11 cellular contexts compared by ENCODE assay signal in the genomic region with DNA sequence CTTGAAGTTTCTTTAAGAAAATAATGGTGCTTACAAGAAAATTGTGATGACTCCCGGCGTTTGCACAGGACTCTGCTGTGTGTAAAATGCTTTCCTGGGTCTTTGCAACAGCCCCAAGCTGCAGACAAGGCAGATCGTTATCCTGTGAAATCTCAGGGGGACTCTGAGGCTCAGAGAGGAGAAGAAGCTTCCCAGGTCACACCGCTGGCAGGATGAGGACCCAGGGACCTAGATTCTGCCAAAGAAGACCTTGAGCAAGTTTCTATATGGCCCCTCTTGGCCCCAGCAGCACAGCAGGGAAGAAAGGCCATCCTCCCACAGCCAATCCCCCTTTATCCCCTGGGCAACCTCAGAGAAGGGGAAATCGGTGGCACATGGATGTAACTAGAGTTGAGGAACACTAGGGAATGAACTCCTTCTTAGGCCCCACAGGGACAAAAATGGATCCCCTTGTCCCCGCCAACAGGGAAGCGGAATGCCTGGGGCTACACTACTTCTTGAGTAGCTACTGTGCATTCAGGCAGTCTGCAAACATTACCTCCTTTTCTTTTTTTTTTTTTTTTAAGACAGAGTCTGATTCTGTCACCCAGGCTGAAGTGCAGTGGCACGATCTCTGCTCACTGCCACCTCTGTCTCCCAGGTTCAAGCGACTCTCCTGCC.
DNase-seq lines count a peak whose midpoint lies in the region; ATAC-seq and TF ChIP-seq lines count a peak whose summit lies in the region.
"Had no signal": no experiment of that assay in that cellular context is flagged by ENCODE, and none has a peak within 500 bp of the region (broad histone marks: within the 10 kb centered on the region; RNA-seq: fewer than 3 reads in every experiment).

No MANE protein-coding gene starts in this region.

- peaks cover 3% of the 10 kb centered on the region for H3K9me3 Mint-ChIP-seq in activated naive CD4-positive, alpha-beta T cell treated with anti-CD3 and anti-CD28 coated beads, Interleukin-2, amount 10 ng/mL, durations not matched to agents 7 days and 5 days
- H3K9me3 Mint-ChIP-seq in endodermal cell: peaks cover 2% of the 10 kb centered on the region
- H3K9me3 Mint-ChIP-seq: activated T-helper 1 cell treated with anti-CD3 and anti-CD28 coated beads, Interleukin-12 subunit alpha, Interleukin-12 subunit beta, Interleukin-2, Interleukin-4 antibody, amounts not matched to agents 30 ng/mL and 10 ng/mL and 1 ng/mL, durations not matched to agents 14 hours and 24 hours and 36 hours had no signal

- TF ChIP-seq CTCF in endodermal cell (conservative IDR thresholded peaks at IDR 0.05): no peak
- TF ChIP-seq CTCF in osteoblast (IDR thresholded peaks at IDR 0.05; ENCODE audit: extremely low read depth, low read depth, low read length): no peak
- no peak for TF ChIP-seq CTCF in thyroid gland (IDR thresholded peaks at IDR 0.05)

- no peak overlapping the region for H3K9ac ChIP-seq in endodermal cell (ENCODE audit: extremely low read depth, low read length, poor library complexity, severe bottlenecking)

- 82 to 87% methylated on average over 8 to 9 of the region's 9 CpGs for WGBS in endodermal cell (ENCODE audit: insufficient coverage in 1 of 2, insufficient read length in 1 of 2), 2 experiments
- 76 to 77% methylated on average over 9 of the region's 9 CpGs for WGBS in thyroid gland, 2 donors

- no peaks in the 10 kb centered on the region for H3K27me3 ChIP-seq in endodermal cell (ENCODE audit: control insufficient read depth, insufficient read depth, low read length, poor library complexity, severe bottlenecking)
- no peaks in the 10 kb centered on the region for H3K27me3 ChIP-seq in osteoblast (ENCODE audit: insufficient read depth, low read length)
- no peaks in the 10 kb centered on the region for H3K27me3 ChIP-seq in thyroid gland

- CTCF ChIA-PET in activated naive CD4-positive, alpha-beta T cell treated with anti-CD3 and anti-CD28 coated beads, Interleukin-2, amount 10 ng/mL, durations not matched to agents 7 days and 5 days (lab: Charles Lee): interaction anchor here (0.7 kb wide), 1 partner anchor 11 kb away, joined by 3 read pairs; no protein-coding TSS in a partner anchor

- peak overlapping the region; percentile 60 for H3K4me2 ChIP-seq in osteoblast (ENCODE audit: insufficient read depth, low read length)

- TF ChIP-seq POLR2A in thyroid gland (IDR thresholded peaks at IDR 0.05): no peak

- H3K9me3 ChIP-seq in endodermal cell (ENCODE audit: control insufficient read depth, low read length) (no peaks in the 10 kb centered on the region), osteoblast (ENCODE audit: low read depth, low read length) (no peaks in the 10 kb centered on the region), thyroid gland (no peaks in the 10 kb centered on the region)

- H3K4me3 ChIP-seq in endodermal cell (ENCODE audit: low read length) (no peak overlapping the region), osteoblast (ENCODE audit: insufficient read depth, low read length) (no peak overlapping the region), thyroid gland (replicated peaks in 1 of 3) (no peak overlapping the region)

- H3K36me3 ChIP-seq in endodermal cell (ENCODE audit: control insufficient read depth, insufficient read depth, low read length): no peaks in the 10 kb centered on the region
- no peaks in the 10 kb centered on the region for H3K36me3 ChIP-seq in osteoblast (ENCODE audit: insufficient read depth, low read length)
- no peaks in the 10 kb centered on the region for H3K36me3 ChIP-seq in thyroid gland

- no peak for ATAC-seq in HG03139 (IDR thresholded peaks at IDR 0.05; ENCODE audit: unreplicated experiment)

- H3K27ac Mint-ChIP-seq in activated naive CD4-positive, alpha-beta T cell treated with anti-CD3 and anti-CD28 coated beads, Interleukin-2, amount 10 ng/mL, durations not matched to agents 7 days and 5 days: no peak overlapping the region
- H3K27ac Mint-ChIP-seq in endodermal cell: no peak overlapping the region
- H3K27ac Mint-ChIP-seq: activated T-helper 1 cell treated with anti-CD3 and anti-CD28 coated beads, Interleukin-12 subunit alpha, Interleukin-12 subunit beta, Interleukin-2, Interleukin-4 antibody, amounts not matched to agents 30 ng/mL and 10 ng/mL and 1 ng/mL, durations not matched to agents 14 hours and 24 hours and 36 hours had no signal

- peaks cover 2% of the 10 kb centered on the region for H4K20me1 ChIP-seq in osteoblast (ENCODE audit: insufficient read depth, low read length)

- no peaks in the 10 kb centered on the region for H3K79me2 ChIP-seq in osteoblast (ENCODE audit: insufficient read depth, low read length)

- no peak overlapping the region for H3K27ac ChIP-seq in endodermal cell (ENCODE audit: low read depth, low read length)
- H3K27ac ChIP-seq in osteoblast (ENCODE audit: low read depth, low read length): peak overlapping the region; percentile 78
- peak overlapping the region; percentile 81 to 93 (median 85) for H3K27ac ChIP-seq in thyroid gland

- H2AFZ ChIP-seq in osteoblast (ENCODE audit: low read length): peak overlapping the region; percentile 83

- peaks cover 11% of the 10 kb centered on the region for H3K4me1 Mint-ChIP-seq in activated naive CD4-positive, alpha-beta T cell treated with anti-CD3 and anti-CD28 coated beads, Interleukin-2, amount 10 ng/mL, durations not matched to agents 7 days and 5 days
- peaks cover 20% of the 10 kb centered on the region for H3K4me1 Mint-ChIP-seq in endodermal cell

- H3K4me3 Mint-ChIP-seq in activated naive CD4-positive, alpha-beta T cell treated with anti-CD3 and anti-CD28 coated beads, Interleukin-2, amount 10 ng/mL, durations not matched to agents 7 days and 5 days: no peak overlapping the region
- H3K4me3 Mint-ChIP-seq in endodermal cell: no peak overlapping the region
- H3K4me3 Mint-ChIP-seq: activated T-helper 1 cell treated with anti-CD3 and anti-CD28 coated beads, Interleukin-12 subunit alpha, Interleukin-12 subunit beta, Interleukin-2, Interleukin-4 antibody, amounts not matched to agents 30 ng/mL and 10 ng/mL and 1 ng/mL, durations not matched to agents 14 hours and 24 hours and 36 hours had no signal

- DNase-seq in activated naive CD4-positive, alpha-beta T cell treated with anti-CD3 and anti-CD28 coated beads, Interleukin-2, amount 10 ng/mL, durations not matched to agents 7 days and 5 days: peak; percentile 5
- no peak for DNase-seq in activated naive CD4-positive, alpha-beta T cell (lab: John Stamatoyannopoulos, UW)
- DNase-seq in endodermal cell: peak; percentile 40
- DNase-seq in osteoblast (ENCODE audit: insufficient read length, low spot score, missing footprints): no peak
- no peak for DNase-seq in thyroid gland
- no peak for DNase-seq in NCI-H2081 treated with DMSO at 0.1 percent for 48 hours (lab: John Stamatoyannopoulos, UW)
- no peak for DNase-seq in occipital lobe (lab: John Stamatoyannopoulos, UW)
- DNase-seq: NCI-H345, T-helper 1 cell had no signal

- H3K27me3 Mint-ChIP-seq in activated naive CD4-positive, alpha-beta T cell treated with anti-CD3 and anti-CD28 coated beads, Interleukin-2, amount 10 ng/mL, durations not matched to agents 7 days and 5 days: peaks cover 83% of the 10 kb centered on the region
- H3K27me3 Mint-ChIP-seq in endodermal cell (ENCODE audit: insufficient read depth): peaks cover 6% of the 10 kb centered on the region

- H3K36me3 Mint-ChIP-seq in activated naive CD4-positive, alpha-beta T cell treated with anti-CD3 and anti-CD28 coated beads, Interleukin-2, amount 10 ng/mL, durations not matched to agents 7 days and 5 days: no peaks in the 10 kb centered on the region
- H3K36me3 Mint-ChIP-seq in endodermal cell (ENCODE audit: low read depth): no peaks in the 10 kb centered on the region

- intact Hi-C loops in thyroid gland (cut with DNase I): no loop called here

- H3K4me1 ChIP-seq in endodermal cell (ENCODE audit: control insufficient read depth, insufficient read depth, low read length): peaks cover 8% of the 10 kb centered on the region
- H3K4me1 ChIP-seq in osteoblast (ENCODE audit: insufficient read depth, low read length): peaks cover 35% of the 10 kb centered on the region
- peaks cover 28 to 38% of the 10 kb centered on the region in 2 donors for H3K4me1 ChIP-seq in thyroid gland

Comparison
In these comparisons a context has a peak if more than half of its experiments do, and no peak if none do; other contexts are left out.
1. DNase-seq: peak in activated naive CD4-positive, alpha-beta T cell treated with anti-CD3 and anti-CD28 coated beads, Interleukin-2, amount 10 ng/mL, durations not matched to agents 7 days and 5 days (single experiment) and endodermal cell (single experiment); none in activated naive CD4-positive, alpha-beta T cell (0 of 4), osteoblast (single experiment), thyroid gland (0 of 2), NCI-H2081 treated with DMSO at 0.1 percent for 48 hours (single experiment) and occipital lobe (single experiment).